18 cellular contexts compared by ENCODE assay signal in genomic region chr1:93811646-93812045, GRCh38.
DNase-seq lines count a peak whose midpoint lies in the region; ATAC-seq and TF ChIP-seq lines count a peak whose summit lies in the region.
"Had no signal": no experiment of that assay in that cellular context is flagged by ENCODE, and none has a peak within 500 bp of the region (broad histone marks: within the 10 kb centered on the region; RNA-seq: fewer than 3 reads in every experiment).

No MANE protein-coding gene starts in this region.

- in situ Hi-C loops in GM13977 (cut with MboI; ENCODE audit: low pct_unique_long_range_greater_than_20kb, low sequenced_read_pairs, unreplicated experiment) = no loop called here

- H3K36me3 Mint-ChIP-seq in endodermal cell (ENCODE audit: low read depth) (peaks cover 15% of the 10 kb centered on the region), osteocyte (ENCODE audit: unreplicated experiment) (peaks cover 9% of the 10 kb centered on the region)
- H3K36me3 Mint-ChIP-seq: T-cell had no signal

- H3K27me3 Mint-ChIP-seq in endodermal cell (ENCODE audit: insufficient read depth) (no peaks in the 10 kb centered on the region), osteocyte (ENCODE audit: unreplicated experiment) (no peaks in the 10 kb centered on the region)
- H3K27me3 Mint-ChIP-seq: activated CD4-positive, alpha-beta memory T cell treated with anti-CD3 and anti-CD28 coated beads for 36 hours; stimulated activated naive CD8-positive, alpha-beta T cell treated with anti-CD3 and anti-CD28 coated beads, Interleukin-15, Interleukin-2, amounts not matched to agents 100 ng/mL and 50 ng/mL, for 24 hours; T-cell had no signal

- TF ChIP-seq CTCF in A673 (conservative IDR thresholded peaks at IDR 0.05; ENCODE audit: low read depth, low read length) (no peak), endodermal cell (conservative IDR thresholded peaks at IDR 0.05) (no peak), osteocyte (IDR thresholded peaks at IDR 0.05) (no peak), GM13977 (IDR thresholded peaks at IDR 0.05; ENCODE audit: extremely low read depth, insufficient read depth, missing control alignments) (no peak)

- WGBS in endodermal cell (ENCODE audit: insufficient coverage in 1 of 2, insufficient read length in 1 of 2), 2 experiments = 94 to 96% methylated on average over 3 to 4 of the region's 4 CpGs

- CTCF ChIA-PET in A673 (lab: Charles Lee) = interaction anchor here (4.5 kb wide), 1 partner anchor 183 kb away, joined by 55 read pairs; no protein-coding TSS in a partner anchor

- no TSS peak for BruUV-seq in A673 (replicated peaks; lab: Mats Ljungman, UMichigan)

- H3K27ac ChIP-seq in A673 (ENCODE audit: low read depth, low read length, poor library complexity, severe bottlenecking) (peak overlapping the region; percentile 7), endodermal cell (ENCODE audit: low read depth, low read length) (no peak overlapping the region)
- H3K27ac ChIP-seq: brain microvascular endothelial cell had no signal

- H3K9me3 Mint-ChIP-seq in endodermal cell (peaks cover 20% of the 10 kb centered on the region), osteocyte (ENCODE audit: unreplicated experiment) (peaks cover 19% of the 10 kb centered on the region)

- no peak for ATAC-seq in HG03439 (IDR thresholded peaks at IDR 0.05; ENCODE audit: unreplicated experiment)
- ATAC-seq: activated naive CD4-positive, alpha-beta T cell treated with anti-CD3 and anti-CD28 coated beads, Interleukin-2, amount 50 U/mL, for 72 hours; left lobe of liver; T-cell had no signal

- no peaks in the 10 kb centered on the region for H3K36me3 ChIP-seq in A673 (ENCODE audit: insufficient read depth, low read length, poor library complexity, severe bottlenecking)
- no peaks in the 10 kb centered on the region for H3K36me3 ChIP-seq in endodermal cell (ENCODE audit: control insufficient read depth, insufficient read depth, low read length)
- H3K36me3 ChIP-seq: brain microvascular endothelial cell had no signal

- H3K9ac ChIP-seq in endodermal cell (ENCODE audit: extremely low read depth, low read length, poor library complexity, severe bottlenecking) = no peak overlapping the region

- no peak overlapping the region for H3K4me3 ChIP-seq in A673 (ENCODE audit: low read depth, low read length, poor library complexity, severe bottlenecking)
- H3K4me3 ChIP-seq in endodermal cell (ENCODE audit: low read length) = no peak overlapping the region
- H3K4me3 ChIP-seq: dorsolateral prefrontal cortex had no signal

- POLR2A ChIA-PET in A673 (lab: Charles Lee; ENCODE audit: low non-redundant PET) = interaction anchor here (0.6 kb wide), 1 partner anchor 8 kb away, joined by 4 read pairs; no protein-coding TSS in a partner anchor

- DNase-seq in A673 (ENCODE audit: low spot score) (peak; percentile 37), GM04503 (ENCODE audit: low read depth) (peak; percentile 64), endodermal cell (peak; percentile 20), osteocyte (ENCODE audit: extremely low spot score, unreplicated experiment) (peak; percentile 32), iPS-NIHi11 (ENCODE audit: low spot score) (no peak), GM13977 (ENCODE audit: low spot score) (no peak)
- no peak for DNase-seq in activated CD4-positive, alpha-beta T cell treated with anti-CD3 and anti-CD28 coated beads, Interleukin-2, amount 50 U/mL, for 48 hours
- DNase-seq: activated CD4-positive, alpha-beta memory T cell treated with anti-CD3 and anti-CD28 coated beads for 36 hours; activated T-cell treated with anti-CD3 and anti-CD28 coated beads, Interleukin-2, amount 50 U/mL, for 48 hours; brain microvascular endothelial cell; dorsolateral prefrontal cortex; NCI-H1417 treated with DMSO at 0.1 percent for 48 hours; posterior cingulate gyrus; T-cell had no signal

- H3K9me3 ChIP-seq in A673 (ENCODE audit: low read depth, low read length, poor library complexity, severe bottlenecking) (peaks cover 6% of the 10 kb centered on the region), endodermal cell (ENCODE audit: control insufficient read depth, low read length) (peaks cover 21% of the 10 kb centered on the region)

- intact Hi-C loops in A673 (cut with micrococcal nuclease; ENCODE audit: unreplicated experiment) = loop anchor here (10.0 kb wide), 2 partner anchors 377 to 507 kb away; no protein-coding TSS in a partner anchor

- H3K4me3 Mint-ChIP-seq in endodermal cell (no peak overlapping the region), osteocyte (ENCODE audit: unreplicated experiment) (no peak overlapping the region)
- H3K4me3 Mint-ChIP-seq: activated CD4-positive, alpha-beta memory T cell treated with anti-CD3 and anti-CD28 coated beads for 36 hours; stimulated activated naive CD8-positive, alpha-beta T cell treated with anti-CD3 and anti-CD28 coated beads, Interleukin-15, Interleukin-2, amounts not matched to agents 100 ng/mL and 50 ng/mL, for 24 hours; T-cell had no signal

- H3K4me1 Mint-ChIP-seq in endodermal cell (peaks cover 57% of the 10 kb centered on the region), osteocyte (ENCODE audit: unreplicated experiment) (peaks cover 24% of the 10 kb centered on the region)

- H3K27ac Mint-ChIP-seq in endodermal cell = no peak overlapping the region
- H3K27ac Mint-ChIP-seq in osteocyte (ENCODE audit: unreplicated experiment) = no peak overlapping the region
- H3K27ac Mint-ChIP-seq: activated CD4-positive, alpha-beta memory T cell treated with anti-CD3 and anti-CD28 coated beads for 36 hours; activated naive CD4-positive, alpha-beta T cell treated with anti-CD3 and anti-CD28 coated beads, Interleukin-2, amount 50 U/mL, for 72 hours; stimulated activated naive CD8-positive, alpha-beta T cell treated with anti-CD3 and anti-CD28 coated beads, Interleukin-15, Interleukin-2, amounts not matched to agents 100 ng/mL and 50 ng/mL, for 24 hours; T-cell had no signal

- H3K4me1 ChIP-seq in A673 (ENCODE audit: insufficient read depth, low read length, poor library complexity, severe bottlenecking) (peaks cover 12% of the 10 kb centered on the region), endodermal cell (ENCODE audit: control insufficient read depth, insufficient read depth, low read length) (peaks cover 31% of the 10 kb centered on the region)

- H3K27me3 ChIP-seq in A673 (replicated peaks; ENCODE audit: insufficient read depth, low read depth, low read length, poor library complexity) = no peaks in the 10 kb centered on the region
- no peaks in the 10 kb centered on the region for H3K27me3 ChIP-seq in endodermal cell (ENCODE audit: control insufficient read depth, insufficient read depth, low read length, poor library complexity, severe bottlenecking)
- H3K27me3 ChIP-seq: brain microvascular endothelial cell, dorsolateral prefrontal cortex had no signal

Comparison
In these comparisons a context has a peak if more than half of its experiments do, and no peak if none do; other contexts are left out.
1. DNase-seq: peak in A673 (single experiment), GM04503 (single experiment), endodermal cell (single experiment) and osteocyte (single experiment); none in activated CD4-positive, alpha-beta T cell treated with anti-CD3 and anti-CD28 coated beads, Interleukin-2, amount 50 U/mL, for 48 hours (0 of 2), iPS-NIHi11 (single experiment) and GM13977 (single experiment).